ENCODE assay signal across 19 cellular contexts in genomic region chr16:56316545-56316944, GRCh38.
A peak's percentile ranks its signal among the peaks of the same experiment; 100 is the strongest.
DNase-seq lines count a peak whose midpoint lies in the region; ATAC-seq and TF ChIP-seq lines count a peak whose summit lies in the region.
"Had no signal": no experiment of that assay in that cellular context is flagged by ENCODE, and none has a peak within 500 bp of the region (broad histone marks: within the 10 kb centered on the region; RNA-seq: fewer than 3 reads in every experiment).

No MANE protein-coding gene starts in this region.

- no peak for TF ChIP-seq CTCF in heart right ventricle (IDR thresholded peaks at IDR 0.05)

- 78% methylated on average over 7 of the region's 7 CpGs for WGBS in right cardiac atrium
- WGBS in heart right ventricle, 2 donors: 93 to 95% methylated on average over 7 of the region's 7 CpGs

- no peak overlapping the region for H3K27ac Mint-ChIP-seq in T-helper 17 cell
- H3K27ac Mint-ChIP-seq: B cell; CD4-positive, alpha-beta T cell had no signal

- H3K27me3 ChIP-seq in right cardiac atrium (ENCODE audit: control insufficient read depth, insufficient read depth) (no peaks in the 10 kb centered on the region), heart right ventricle (peaks cover 0 to 6% (median 0%) of the 10 kb centered on the region in 7 donors)

- no peaks in the 10 kb centered on the region for H3K36me3 Mint-ChIP-seq in T-helper 17 cell (ENCODE audit: low read depth)

- H3K4me1 ChIP-seq in right cardiac atrium (ENCODE audit: control insufficient read depth, insufficient read depth, low read length) (peaks cover 3% of the 10 kb centered on the region), heart right ventricle (peaks cover 0 to 12% (median 8%) of the 10 kb centered on the region in 9 donors)

- peaks cover 10% of the 10 kb centered on the region for H3K4me1 Mint-ChIP-seq in T-helper 17 cell

- no peak overlapping the region for H3K27ac ChIP-seq in right cardiac atrium (ENCODE audit: low read length)
- no peak overlapping the region for H3K27ac ChIP-seq in heart right ventricle
- peak overlapping the region; percentile 90 for H3K27ac ChIP-seq in angular gyrus (ENCODE audit: low read depth, low read length)
- H3K27ac ChIP-seq in substantia nigra (ENCODE audit: low read depth, low read length, poor library complexity, severe bottlenecking): peak overlapping the region; percentile 91
- H3K27ac ChIP-seq: 22Rv1 had no signal

- no peaks in the 10 kb centered on the region for H3K27me3 Mint-ChIP-seq in T-helper 17 cell
- H3K27me3 Mint-ChIP-seq: CD4-positive, alpha-beta T cell had no signal

- H3K9me3 ChIP-seq in right cardiac atrium (ENCODE audit: control insufficient read depth, low read length) (no peaks in the 10 kb centered on the region), heart right ventricle (no peaks in the 10 kb centered on the region), T-helper 17 cell (ENCODE audit: control insufficient read depth, low read length, poor library complexity, severe bottlenecking) (no peaks in the 10 kb centered on the region)

- peak in 2 of 3 donors; percentile 38 to 48 for DNase-seq in right cardiac atrium
- DNase-seq in heart right ventricle: no peak
- DNase-seq in iPS-NIHi11 (ENCODE audit: low spot score): peak; percentile 47
- peak in 3 of 49 donors; percentile 20 to 44 (median 36) for DNase-seq in substantia nigra (lab: John Stamatoyannopoulos, UW)
- no peak for DNase-seq in SHP77 treated with DMSO at 0.1 percent for 48 hours (lab: John Stamatoyannopoulos, UW)
- no peak for DNase-seq in T-helper 17 cell
- no peak for DNase-seq in SW 1271 (lab: John Stamatoyannopoulos, UW)
- DNase-seq: CD4-positive, alpha-beta T cell; DMS53; NCI-H1105; NCI-H1694; NCI-H2107; NCI-H2227 treated with DMSO at 0.1 percent for 48 hours; NCI-H524 treated with DMSO at 0.1 percent for 48 hours; SIG-M5 had no signal

- intact Hi-C loops in right cardiac atrium (cut with DNase I) (loop anchor here in 3 of 4 donors (5.0 to 10.0 kb wide), 5 partner anchors 122 to 374 kb away; partner anchors contain the start of gene GNAO1 (in 3 of the 3)), heart right ventricle (cut with DNase I) (loop anchor here (2.0 to 10.0 kb wide), 8 partner anchors 122 to 602 kb away; partner anchors contain the start of gene GNAO1 (in 7 of the 10))

- H3K4me3 ChIP-seq in right cardiac atrium (ENCODE audit: low read length): no peak overlapping the region
- no peak overlapping the region for H3K4me3 ChIP-seq in heart right ventricle

- no peak for ATAC-seq in right cardiac atrium
- no peak for ATAC-seq in heart right ventricle
- no peak for ATAC-seq in T-helper 17 cell
- ATAC-seq: HCT116 had no signal

- no peak overlapping the region for H3K4me3 Mint-ChIP-seq in T-helper 17 cell
- H3K4me3 Mint-ChIP-seq: CD4-positive, alpha-beta T cell had no signal

- H3K36me3 ChIP-seq in heart right ventricle: no peaks in the 10 kb centered on the region

Comparison
In these comparisons a context has a peak if more than half of its experiments do, and no peak if none do; other contexts are left out.
1. DNase-seq: peak in right cardiac atrium (2 of 3) and iPS-NIHi11 (single experiment); none in heart right ventricle (0 of 2), SHP77 treated with DMSO at 0.1 percent for 48 hours (single experiment), T-helper 17 cell (0 of 3) and SW 1271 (0 of 2).
2. H3K27ac ChIP-seq: peak in angular gyrus (single experiment) and substantia nigra (single experiment); none in right cardiac atrium (single experiment) and heart right ventricle (0 of 10).